Comparison of ENCODE assay signal across 9 cellular contexts in the genomic region with DNA sequence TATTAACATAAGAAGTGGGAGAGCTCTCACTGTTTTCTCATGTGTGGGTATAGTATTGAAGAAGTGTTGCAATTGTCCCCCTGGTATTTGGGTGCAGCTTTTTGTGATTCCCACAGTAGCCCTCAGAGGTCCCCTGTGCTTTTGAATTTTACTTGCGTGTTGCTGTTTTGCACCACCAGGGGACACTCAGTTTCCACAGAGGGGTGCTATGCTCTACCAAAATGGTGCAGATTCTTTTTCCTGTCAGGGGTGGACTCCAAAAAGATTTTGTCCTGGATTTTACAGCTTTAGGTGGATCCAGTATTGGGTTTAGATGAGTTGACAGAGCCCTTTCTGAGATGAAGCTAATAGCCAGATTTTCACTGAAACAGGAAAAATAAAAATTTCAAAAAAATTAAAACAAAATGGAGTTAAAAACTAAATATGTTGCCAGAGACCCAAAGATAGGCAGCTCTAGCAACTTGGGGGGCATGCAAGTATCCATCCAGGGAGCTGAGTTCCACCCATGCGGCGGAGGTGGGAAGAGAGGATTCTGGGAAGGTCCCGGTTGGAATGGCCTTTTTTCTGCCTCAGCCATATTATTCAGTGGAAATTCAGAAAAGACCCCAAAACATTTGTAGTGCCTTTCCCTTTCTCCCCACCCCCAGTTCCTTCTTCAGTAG. TPM values are rescaled to one million over a fixed set of nuclear protein-coding genes. Genes with fewer than 3 reads are reported as not detected.
A peak's percentile ranks its signal among the peaks of the same experiment; 100 is the strongest.
DNase-seq lines count a peak whose midpoint lies in the region; ATAC-seq and TF ChIP-seq lines count a peak whose summit lies in the region.
"Had no signal": no experiment of that assay in that cellular context is flagged by ENCODE, and none has a peak within 500 bp of the region (broad histone marks: within the 10 kb centered on the region; RNA-seq: fewer than 3 reads in every experiment).

No MANE protein-coding gene starts in this region.

- in situ Hi-C loops in IMR-90 (cut with MboI; ENCODE audit: low sequenced_read_pairs), result loop anchor here (5.0 to 25.0 kb wide), 3 partner anchors 271 to 926 kb away; a partner anchor contains a TSS

- H3K56ac ChIP-seq in IMR-90 (ENCODE audit: extremely low read depth, insufficient read depth, low read length), result no peak overlapping the region

- no peak overlapping the region for H3K9ac ChIP-seq in IMR-90 (ENCODE audit: low read depth, low read length)

- intact Hi-C loops in IMR-90 (cut with micrococcal nuclease), result loop anchor here (1.0 to 5.0 kb wide), 5 partner anchors 84 to 936 kb away; no protein-coding TSS in a partner anchor

- H3K4me1 ChIP-seq in IMR-90 (ENCODE audit: control insufficient read depth, insufficient read depth, low read length), result peaks cover 11% of the 10 kb centered on the region

- ATAC-seq in IMR-90 (ENCODE audit: low read depth), result peak; percentile 70
- ATAC-seq in GM19351 (IDR thresholded peaks at IDR 0.05; ENCODE audit: unreplicated experiment), result no peak
- ATAC-seq in GM19328 (IDR thresholded peaks at IDR 0.05; ENCODE audit: unreplicated experiment), result no peak

- H4K20me1 ChIP-seq in IMR-90 (ENCODE audit: insufficient read depth, low read length), result peaks cover 26% of the 10 kb centered on the region

- no peak overlapping the region for H2BK20ac ChIP-seq in IMR-90 (ENCODE audit: low read depth, low read length)

- H3K4me1 Mint-ChIP-seq in activated CD4-positive, alpha-beta T cell treated with anti-CD3 and anti-CD28 coated beads, Interleukin-2, amount 10 ng/mL, durations not matched to agents 7 days and 5 days, result peaks cover 2% of the 10 kb centered on the region
- H3K4me1 Mint-ChIP-seq in progenitor cell of endocrine pancreas (ENCODE audit: low read depth), result peaks cover 19% of the 10 kb centered on the region
- H3K4me1 Mint-ChIP-seq: activated naive CD4-positive, alpha-beta T cell treated with anti-CD3 and anti-CD28 coated beads, Interleukin-2, amount 50 U/mL, for 24 hours had no signal

- H2BK5ac ChIP-seq in IMR-90 (ENCODE audit: low read depth, low read length, poor library complexity, severe bottlenecking), result no peak overlapping the region

- dilution Hi-C loops in IMR-90 (cut with HindIII; ENCODE audit: low sequenced_read_pairs, unreplicated experiment), result no loop called here

- no peak overlapping the region; the same call in 1 of the 2 replicates for H3K4me2 ChIP-seq in IMR-90 (ENCODE audit: low read depth, low read length)

- no peak overlapping the region for H4K5ac ChIP-seq in IMR-90 (ENCODE audit: low read depth, low read length)

- no peak overlapping the region for H3K4me3 ChIP-seq in IMR-90 (ENCODE audit: insufficient read depth, low read depth, low read length)

- H3K36me3 Mint-ChIP-seq in activated CD4-positive, alpha-beta T cell treated with anti-CD3 and anti-CD28 coated beads, Interleukin-2, amount 10 ng/mL, durations not matched to agents 7 days and 5 days (ENCODE audit: low read depth), result peaks cover 2% of the 10 kb centered on the region
- H3K36me3 Mint-ChIP-seq in progenitor cell of endocrine pancreas (ENCODE audit: insufficient read depth), result no peaks in the 10 kb centered on the region

- H3K9me1 ChIP-seq in IMR-90 (ENCODE audit: insufficient read depth, low read length), result no peaks in the 10 kb centered on the region

- no peak overlapping the region for H3K4ac ChIP-seq in IMR-90 (ENCODE audit: low read depth, low read length)

- no peaks in the 10 kb centered on the region for H3K9me3 Mint-ChIP-seq in activated CD4-positive, alpha-beta T cell treated with anti-CD3 and anti-CD28 coated beads, Interleukin-2, amount 10 ng/mL, durations not matched to agents 7 days and 5 days
- H3K9me3 Mint-ChIP-seq in progenitor cell of endocrine pancreas (ENCODE audit: low read depth), result no peaks in the 10 kb centered on the region
- H3K9me3 Mint-ChIP-seq: activated naive CD4-positive, alpha-beta T cell treated with anti-CD3 and anti-CD28 coated beads, Interleukin-2, amount 50 U/mL, for 24 hours had no signal

- TF ChIP-seq CTCF in IMR-90 (conservative IDR thresholded peaks at IDR 0.05; ENCODE audit: low read depth, low read length) (peak; percentile 96), progenitor cell of endocrine pancreas (IDR thresholded peaks at IDR 0.05; ENCODE audit: unreplicated experiment) (peak; percentile 73)

- whole genome bisulfite sequencing in IMR-90 (ENCODE audit: extremely low coverage in 2 of 2, insufficient read length in 1 of 2), 2 experiments, result no CpG with 5 or more reads among the region's 4 CpGs

- CTCF ChIA-PET in IMR-90 (lab: Yijun Ruan, JAX), result interaction anchor here (0.5 to 4.2 kb wide), 15 partner anchors 9 to 454 kb away, joined by 3 to 63 read pairs (median 3); a partner anchor contains a TSS
- CTCF ChIA-PET in activated CD4-positive, alpha-beta T cell treated with anti-CD3 and anti-CD28 coated beads, Interleukin-2, amount 10 ng/mL, durations not matched to agents 7 days and 5 days (lab: Charles Lee), result interaction anchor here (1.2 to 4.2 kb wide), 4 partner anchors 10 to 272 kb away, joined by 3 to 38 read pairs (median 6); a partner anchor contains a TSS

- DNase-seq in NCI-H1417 (lab: John Stamatoyannopoulos, UW), result peak; percentile 5 to 23 (median 12)
- DNase-seq in NCI-H1417 treated with DMSO at 0.1 percent for 48 hours (lab: John Stamatoyannopoulos, UW), result no peak
- peak; percentile 72 for DNase-seq in IMR-90
- peak; percentile 41 for DNase-seq in activated CD4-positive, alpha-beta T cell treated with anti-CD3 and anti-CD28 coated beads, Interleukin-2, amount 10 ng/mL, durations not matched to agents 7 days and 5 days
- DNase-seq in glomerular visceral epithelial cell (ENCODE audit: extremely low spot score), result peak; percentile 60
- peak; percentile 13 for DNase-seq in progenitor cell of endocrine pancreas (ENCODE audit: low spot score, unreplicated experiment)

- peak overlapping the region; percentile 55 for H3K27ac Mint-ChIP-seq in activated CD4-positive, alpha-beta T cell treated with anti-CD3 and anti-CD28 coated beads, Interleukin-2, amount 10 ng/mL, durations not matched to agents 7 days and 5 days
- H3K27ac Mint-ChIP-seq in progenitor cell of endocrine pancreas, result peak overlapping the region; percentile 94
- H3K27ac Mint-ChIP-seq: activated naive CD4-positive, alpha-beta T cell treated with anti-CD3 and anti-CD28 coated beads, Interleukin-2, amount 50 U/mL, for 24 hours had no signal

- no peak overlapping the region for H3K27ac ChIP-seq in IMR-90 (ENCODE audit: insufficient read depth, low read length)

- H4K8ac ChIP-seq in IMR-90 (ENCODE audit: low read depth in 2 of 2, low read length in 2 of 2), result no peak overlapping the region

- no peaks in the 10 kb centered on the region for H3K9me3 ChIP-seq in IMR-90 (ENCODE audit: control insufficient read depth, insufficient read depth, low read length)

- H3K18ac ChIP-seq in IMR-90 (ENCODE audit: low read depth, low read length), result no peak overlapping the region

- H3K4me3 Mint-ChIP-seq in activated CD4-positive, alpha-beta T cell treated with anti-CD3 and anti-CD28 coated beads, Interleukin-2, amount 10 ng/mL, durations not matched to agents 7 days and 5 days, result no peak overlapping the region
- H3K4me3 Mint-ChIP-seq in progenitor cell of endocrine pancreas (ENCODE audit: low read depth), result no peak overlapping the region
- H3K4me3 Mint-ChIP-seq: activated naive CD4-positive, alpha-beta T cell treated with anti-CD3 and anti-CD28 coated beads, Interleukin-2, amount 50 U/mL, for 24 hours had no signal

- no peak overlapping the region for H3K23ac ChIP-seq in IMR-90 (ENCODE audit: low read depth, low read length)

- H2AK5ac ChIP-seq in IMR-90 (ENCODE audit: low read depth, low read length), result no peak overlapping the region

- H3K36me3 ChIP-seq in IMR-90 (ENCODE audit: control insufficient read depth, insufficient read depth, low read length), result no peaks in the 10 kb centered on the region

- no peak overlapping the region for H3K14ac ChIP-seq in IMR-90 (replicated peaks; ENCODE audit: low read depth, low read length)

- TF ChIP-seq RAD21 in IMR-90 (IDR thresholded peaks at IDR 0.05; ENCODE audit: low read length), result peak; percentile 94

- POLR2A ChIA-PET in IMR-90 (lab: Charles Lee; ENCODE audit: unreplicated experiment), result no interaction called here
- POLR2A ChIA-PET in activated CD4-positive, alpha-beta T cell treated with anti-CD3 and anti-CD28 coated beads, Interleukin-2, amount 10 ng/mL, durations not matched to agents 7 days and 5 days (lab: Charles Lee), result no interaction called here

- BruUV-seq in IMR-90 (replicated peaks; lab: Mats Ljungman, UMichigan), result no TSS peak

- H2AK9ac ChIP-seq in IMR-90 (replicated peaks; ENCODE audit: low read depth, low read length, poor library complexity), result no peak overlapping the region

- H3K27me3 Mint-ChIP-seq in activated CD4-positive, alpha-beta T cell treated with anti-CD3 and anti-CD28 coated beads, Interleukin-2, amount 10 ng/mL, durations not matched to agents 7 days and 5 days, result no peaks in the 10 kb centered on the region
- H3K27me3 Mint-ChIP-seq in progenitor cell of endocrine pancreas, result no peaks in the 10 kb centered on the region
- H3K27me3 Mint-ChIP-seq: activated naive CD4-positive, alpha-beta T cell treated with anti-CD3 and anti-CD28 coated beads, Interleukin-2, amount 50 U/mL, for 24 hours had no signal

- no peak overlapping the region for H2AFZ ChIP-seq in IMR-90 (replicated peaks; ENCODE audit: low read length, poor library complexity)

- no peak overlapping the region for H4K91ac ChIP-seq in IMR-90 (ENCODE audit: insufficient read depth, low read depth, low read length)

- no peak overlapping the region for H2BK120ac ChIP-seq in IMR-90 (ENCODE audit: low read depth, low read length)

- 0 out of 2 replicates have a peak, but pooled peaks have one; percentile 42 for TF ChIP-seq POLR2A in IMR-90 (IDR thresholded peaks at IDR 0.05; ENCODE audit: low read depth, low read length)

- peaks cover 2% of the 10 kb centered on the region; the same call in 1 of the 2 replicates for H3K27me3 ChIP-seq in IMR-90 (ENCODE audit: control insufficient read depth, insufficient read depth, low read length)

- no peak overlapping the region for H2BK15ac ChIP-seq in IMR-90 (ENCODE audit: low read depth, low read length)

- H3K79me1 ChIP-seq in IMR-90 (ENCODE audit: low read depth in 1 of 2, low read length in 2 of 2), result no peaks in the 10 kb centered on the region

RNA-seq across cellular contexts. Expression of a gene that starts 50.2 kb away (rescaled TPM):
- total RNA-seq in IMR-90 (2012; rRNA removed) (15.0 and 16.7 TPM in 2 replicates), progenitor cell of endocrine pancreas (51.9 and 56.2 TPM in 2 replicates)
- polyA plus RNA-seq in IMR-90 (2012; rRNA removed), result 9.3 and 11.9 TPM in 2 replicates
- 3.6 and 22.1 TPM in 2 replicates for polyA plus RNA-seq in IMR-90 (2012; cell fraction: cytosol; rRNA removed)
- 6.4 and 15.6 TPM in 2 replicates for polyA plus RNA-seq in IMR-90 (2012; cell fraction: nucleus; rRNA removed; ENCODE audit: low replicate concordance)
- total RNA-seq in activated CD4-positive, alpha-beta T cell treated with anti-CD3 and anti-CD28 coated beads, Interleukin-2, amount 10 ng/mL, durations not matched to agents 7 days and 5 days, result 10 to 100 TPM; 33.3 to 43.3 TPM

RNA-seq across cellular contexts. Expression of a gene that starts 50.6 kb away (rescaled TPM):
- total RNA-seq in IMR-90 (2012; rRNA removed) (0.90 and 1.9 TPM in 2 replicates), progenitor cell of endocrine pancreas (27.8 and 28.6 TPM in 2 replicates)
- 15.0 and 15.4 TPM in 2 replicates for polyA plus RNA-seq in IMR-90 (2012; rRNA removed)
- polyA plus RNA-seq in IMR-90 (2012; cell fraction: cytosol; rRNA removed), result 14.6 and 16.0 TPM in 2 replicates
- polyA plus RNA-seq in IMR-90 (2012; cell fraction: nucleus; rRNA removed; ENCODE audit: low replicate concordance), result 2.7 and 6.5 TPM in 2 replicates
- total RNA-seq in activated CD4-positive, alpha-beta T cell treated with anti-CD3 and anti-CD28 coated beads, Interleukin-2, amount 10 ng/mL, durations not matched to agents 7 days and 5 days, result 10 to 100 TPM; 17.3 to 21.5 TPM
